36 cellular contexts compared by ENCODE assay signal in genomic region chr10:112235141-112235540, GRCh38. TPM values are rescaled to one million over a fixed set of nuclear protein-coding genes. Genes with fewer than 3 reads are reported as not detected.
"Had no signal": no experiment of that assay in that cellular context is flagged by ENCODE, and none has a peak within 500 bp of the region (broad histone marks: within the 10 kb centered on the region; RNA-seq: fewer than 3 reads in every experiment).

No MANE protein-coding gene starts in this region.

- H3K36me3 ChIP-seq: left lung, ovary, right atrium auricular region, right lobe of liver, thyroid gland, transverse colon, upper lobe of left lung, vagina had no signal

- H3K9me3 Mint-ChIP-seq: immature natural killer cell; natural killer cell treated with Interleukin-12 subunit alpha and Interleukin-12 subunit beta and Interleukin-15 and Interleukin-18, amount 100 ng/mL, for 72 hours had no signal

- H3K4me1 ChIP-seq: right atrium auricular region, testis, transverse colon, vagina had no signal

- DNase-seq: hypothalamus; immature natural killer cell; kidney; left colon; left lung; midbrain; mucosa of descending colon; naive thymus-derived CD4-positive, alpha-beta T cell; ovary; right lobe of liver; stimulated activated CD4-positive, alpha-beta T cell treated with anti-CD3 and anti-CD28 coated beads, Interleukin-1b, Interleukin-23, amount 100 ng/mL, for 48 hours; stimulated activated CD4-positive, alpha-beta T cell treated with anti-CD3 and anti-CD28 coated beads, Interleukin-2, amount 100 ng/mL, for 48 hours; stimulated activated CD4-positive, alpha-beta T cell treated with anti-CD3 and anti-CD28 coated beads, Interleukin-4, amount 100 ng/mL, for 4 hours; stimulated activated CD8-positive, alpha-beta memory T cell treated with anti-CD3 and anti-CD28 coated beads, Interleukin-4, amount 100 ng/mL, for 48 hours; stimulated activated naive CD4-positive, alpha-beta T cell treated with Interleukin-2 at 50 U/mL for 16 hours; stimulated activated naive CD8-positive, alpha-beta T cell treated with anti-CD3 and anti-CD28 coated beads, Interleukin-15, amount 100 ng/mL, for 72 hours; substantia nigra; testis; thyroid gland; transverse colon; upper lobe of left lung had no signal

- H3K27ac ChIP-seq: left lung, ovary, right atrium auricular region, right lobe of liver, testis, thyroid gland, transverse colon, upper lobe of left lung, vagina had no signal

- H3K27me3 ChIP-seq: ovary, right atrium auricular region, right lobe of liver, testis, thyroid gland, transverse colon, upper lobe of left lung, vagina had no signal

- FAIRE-seq: islet of Langerhans, kidney had no signal

- H3K4me3 Mint-ChIP-seq: immature natural killer cell; memory B cell; naive thymus-derived CD4-positive, alpha-beta T cell; natural killer cell treated with Interleukin-12 subunit alpha and Interleukin-12 subunit beta and Interleukin-15 and Interleukin-18, amount 100 ng/mL, for 72 hours; stimulated activated memory B cell treated with anti-CD40 and anti-IgM and Interleukin-4, amounts not matched to agents 10 μg/mL and 1 μg/mL and 100 μg/mL, for 72 hours; stimulated activated naive CD8-positive, alpha-beta T cell treated with anti-CD3 and anti-CD28 coated beads, Interleukin-15, amount 100 ng/mL, for 72 hours had no signal

- H3K4me2 ChIP-seq: smooth muscle cell had no signal

- H3K9me3 ChIP-seq: ovary, right lobe of liver, testis, thyroid gland, vagina had no signal

- H3K36me3 Mint-ChIP-seq: immature natural killer cell; memory B cell; naive thymus-derived CD4-positive, alpha-beta T cell; natural killer cell treated with Interleukin-12 subunit alpha and Interleukin-12 subunit beta and Interleukin-15 and Interleukin-18, amount 100 ng/mL, for 72 hours; stimulated activated memory B cell treated with anti-CD40 and anti-IgM and Interleukin-4, amounts not matched to agents 10 μg/mL and 1 μg/mL and 100 μg/mL, for 72 hours had no signal

- H3K4me1 Mint-ChIP-seq: immature natural killer cell; stimulated activated naive CD8-positive, alpha-beta T cell treated with anti-CD3 and anti-CD28 coated beads, Interleukin-15, amount 100 ng/mL, for 72 hours had no signal

- ATAC-seq: left colon; left lung; mucosa of descending colon; naive thymus-derived CD4-positive, alpha-beta T cell; natural killer cell treated with Interleukin-12 subunit alpha and Interleukin-12 subunit beta and Interleukin-15 and Interleukin-18, amount 100 ng/mL, for 72 hours; stimulated activated memory B cell treated with anti-CD40 and anti-IgM and Interleukin-4, amounts not matched to agents 10 μg/mL and 1 μg/mL and 100 μg/mL, for 72 hours; stimulated activated naive CD8-positive, alpha-beta T cell treated with anti-CD3 and anti-CD28 coated beads, Interleukin-15, amount 100 ng/mL, for 72 hours had no signal

- H3K27ac Mint-ChIP-seq: immature natural killer cell; naive thymus-derived CD4-positive, alpha-beta T cell; natural killer cell treated with Interleukin-12 subunit alpha and Interleukin-12 subunit beta and Interleukin-15 and Interleukin-18, amount 100 ng/mL, for 72 hours; progenitor cell of endocrine pancreas; stimulated activated naive CD8-positive, alpha-beta T cell treated with anti-CD3 and anti-CD28 coated beads, Interleukin-15, amount 100 ng/mL, for 72 hours had no signal

- H3K27me3 Mint-ChIP-seq: stimulated activated memory B cell treated with anti-CD40 and anti-IgM and Interleukin-4, amounts not matched to agents 10 μg/mL and 1 μg/mL and 100 μg/mL, for 72 hours had no signal

- H3K4me3 ChIP-seq: left lung, lung, mucosa of descending colon, ovary, right atrium auricular region, right lobe of liver, smooth muscle cell, testis, thyroid gland, transverse colon, upper lobe of left lung, vagina had no signal

RNA-seq across cellular contexts. Expression of gene TECTB, which starts 48.1 kb away (rescaled TPM):
- total RNA-seq: kidney; left colon; left lung; lung; mesenteric fat pad; mucosa of descending colon; naive thymus-derived CD4-positive, alpha-beta T cell; natural killer cell treated with Interleukin-12 subunit alpha and Interleukin-12 subunit beta and Interleukin-15 and Interleukin-18, amount 100 ng/mL, for 72 hours; omental fat pad; ovary; progenitor cell of endocrine pancreas; pulmonary artery endothelial cell; renal cortical epithelial cell; right atrium auricular region; skeletal muscle tissue; smooth muscle cell; transverse colon; upper lobe of left lung; urinary bladder; vagina had no signal
- polyA plus RNA-seq: immature natural killer cell; lung; naive thymus-derived CD4-positive, alpha-beta T cell; smooth muscle cell; urinary bladder had no signal
